Comparison of ENCODE assay signal across 1 cellular context in the genomic region with DNA sequence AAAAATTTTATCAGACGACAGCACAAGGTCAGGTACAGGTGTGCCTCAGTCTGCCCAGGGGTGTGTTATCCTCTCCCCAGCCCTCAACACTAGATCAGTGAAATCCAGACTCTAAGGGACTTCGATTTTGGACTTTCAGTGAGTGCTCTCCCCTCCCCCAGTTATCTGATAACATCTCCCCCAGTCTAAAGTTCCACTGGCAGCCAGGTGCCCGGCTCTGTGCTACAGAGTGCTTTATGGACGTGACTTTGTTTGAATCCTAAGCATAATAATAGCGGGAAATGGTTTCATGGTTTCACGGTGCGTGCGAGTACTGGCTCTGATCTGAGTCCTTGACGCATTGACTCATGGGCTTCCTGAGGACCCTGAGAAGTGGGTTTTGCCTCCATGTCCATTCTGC.
TF ChIP-seq lines count a peak whose summit lies in the region.

No MANE protein-coding gene starts in this region.

TF ChIP-seq in A549, 52 proteins besides CTCF, POLR2A, EP300 and RAD21 (continued from another document):
- TF ChIP-seq, protein P1, sequence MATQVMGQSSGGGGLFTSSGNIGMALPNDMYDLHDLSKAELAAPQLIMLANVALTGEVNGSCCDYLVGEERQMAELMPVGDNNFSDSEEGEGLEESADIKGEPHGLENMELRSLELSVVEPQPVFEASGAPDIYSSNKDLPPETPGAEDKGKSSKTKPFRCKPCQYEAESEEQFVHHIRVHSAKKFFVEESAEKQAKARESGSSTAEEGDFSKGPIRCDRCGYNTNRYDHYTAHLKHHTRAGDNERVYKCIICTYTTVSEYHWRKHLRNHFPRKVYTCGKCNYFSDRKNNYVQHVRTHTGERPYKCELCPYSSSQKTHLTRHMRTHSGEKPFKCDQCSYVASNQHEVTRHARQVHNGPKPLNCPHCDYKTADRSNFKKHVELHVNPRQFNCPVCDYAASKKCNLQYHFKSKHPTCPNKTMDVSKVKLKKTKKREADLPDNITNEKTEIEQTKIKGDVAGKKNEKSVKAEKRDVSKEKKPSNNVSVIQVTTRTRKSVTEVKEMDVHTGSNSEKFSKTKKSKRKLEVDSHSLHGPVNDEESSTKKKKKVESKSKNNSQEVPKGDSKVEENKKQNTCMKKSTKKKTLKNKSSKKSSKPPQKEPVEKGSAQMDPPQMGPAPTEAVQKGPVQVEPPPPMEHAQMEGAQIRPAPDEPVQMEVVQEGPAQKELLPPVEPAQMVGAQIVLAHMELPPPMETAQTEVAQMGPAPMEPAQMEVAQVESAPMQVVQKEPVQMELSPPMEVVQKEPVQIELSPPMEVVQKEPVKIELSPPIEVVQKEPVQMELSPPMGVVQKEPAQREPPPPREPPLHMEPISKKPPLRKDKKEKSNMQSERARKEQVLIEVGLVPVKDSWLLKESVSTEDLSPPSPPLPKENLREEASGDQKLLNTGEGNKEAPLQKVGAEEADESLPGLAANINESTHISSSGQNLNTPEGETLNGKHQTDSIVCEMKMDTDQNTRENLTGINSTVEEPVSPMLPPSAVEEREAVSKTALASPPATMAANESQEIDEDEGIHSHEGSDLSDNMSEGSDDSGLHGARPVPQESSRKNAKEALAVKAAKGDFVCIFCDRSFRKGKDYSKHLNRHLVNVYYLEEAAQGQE (IDR thresholded peaks at IDR 0.05) = no peak
- TF ChIP-seq CHD4 (IDR thresholded peaks at IDR 0.05; ENCODE audit: borderline replicate concordance) = no peak
- TF ChIP-seq CHD2 (IDR thresholded peaks at IDR 0.05; ENCODE audit: low read length, partially characterized antibody) = no peak
- TF ChIP-seq KDM1A (IDR thresholded peaks at IDR 0.05; ENCODE audit: low read depth) = no peak
- no peak for TF ChIP-seq JUN (IDR thresholded peaks at IDR 0.05)
